ENCODE assay signal across 8 cellular contexts in the genomic region with DNA sequence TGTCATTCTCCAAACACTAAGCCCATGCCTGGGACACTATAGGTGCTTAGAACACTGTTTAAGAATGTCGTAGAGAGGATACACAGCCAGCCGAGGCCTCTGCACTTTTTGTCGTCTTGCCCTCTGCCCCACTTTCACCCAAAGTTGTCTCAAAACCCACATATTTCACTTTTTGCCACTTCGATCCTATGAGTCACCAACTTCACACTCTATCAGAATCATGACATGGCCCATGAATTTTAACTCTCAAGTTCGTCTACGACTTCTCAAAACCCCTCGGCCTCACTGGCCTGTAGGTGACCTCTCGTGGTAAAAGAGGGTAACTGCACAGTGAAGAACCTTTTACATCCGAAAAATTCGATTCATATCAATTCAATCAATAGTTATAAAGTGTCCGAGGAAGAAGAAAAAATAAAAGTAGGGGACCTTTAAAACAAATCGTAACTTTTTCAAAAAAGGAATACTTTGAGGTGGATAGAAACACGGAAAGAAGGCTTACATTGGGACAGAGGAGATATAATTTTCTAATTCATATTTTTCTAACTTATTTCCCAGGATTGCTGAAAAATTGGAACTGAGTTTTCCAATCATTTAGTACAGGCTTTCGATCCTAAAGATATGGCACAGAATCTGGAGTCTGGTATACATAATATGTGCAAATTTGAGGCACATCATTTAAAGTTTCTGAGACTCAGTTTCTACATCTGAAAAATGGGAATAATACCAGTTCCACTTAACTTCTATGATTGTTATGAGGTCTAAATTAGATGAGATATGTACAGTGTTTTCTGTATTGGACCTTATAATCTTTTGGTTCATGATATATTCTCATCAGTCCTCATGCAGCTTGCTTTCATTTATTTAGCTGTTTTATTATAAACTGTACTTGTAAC.
DNase-seq lines count a peak whose midpoint lies in the region; ATAC-seq and TF ChIP-seq lines count a peak whose summit lies in the region.

No MANE protein-coding gene starts in this region.

- H3K36me3 Mint-ChIP-seq in GM23338 (ENCODE audit: low read depth), result no peaks in the 10 kb centered on the region
- H3K36me3 Mint-ChIP-seq in stimulated activated memory B cell treated with anti-CD40 and anti-IgM and Interleukin-4, amounts not matched to agents 10 μg/mL and 1 μg/mL and 100 μg/mL, for 72 hours, result no peaks in the 10 kb centered on the region

- no peaks in the 10 kb centered on the region for H3F3A ChIP-seq in GM23338 (replicated peaks; ENCODE audit: low read depth)

- DNase-seq in NCI-H1105 (lab: John Stamatoyannopoulos, UW) (peak; percentile 5), NCI-H1105 treated with DMSO at 0.1 percent for 48 hours (lab: John Stamatoyannopoulos, UW) (no peak), GM23338 (ENCODE audit: low spot score) (peak; percentile 77), NCI-H345 treated with DMSO at 0.1 percent for 48 hours (lab: John Stamatoyannopoulos, UW; ENCODE audit: unreplicated experiment) (peak; percentile 15), body of pancreas (peak in 2 of 4 donors; percentile 22 to 31), iPS-NIHi11 (ENCODE audit: low spot score) (peak; percentile 66), T1000 (lab: John Stamatoyannopoulos, UW) (no peak)

- H3K36me3 ChIP-seq in GM23338 (ENCODE audit: insufficient read depth) (no peaks in the 10 kb centered on the region), body of pancreas (replicated peaks in 1 of 2; ENCODE audit: insufficient read depth in 1 of 2, low read depth in 2 of 2) (no peaks in the 10 kb centered on the region)

- no peaks in the 10 kb centered on the region for H3K79me2 ChIP-seq in GM23338 (replicated peaks; ENCODE audit: insufficient read depth)

- 20 to 22% methylated on average over 14 of the region's 14 CpGs for WGBS in body of pancreas, 2 donors

- H3K4me1 ChIP-seq in GM23338 (ENCODE audit: insufficient read depth) (no peaks in the 10 kb centered on the region), body of pancreas (no peaks in the 10 kb centered on the region)

- no peaks in the 10 kb centered on the region for H4K20me1 ChIP-seq in GM23338 (replicated peaks; ENCODE audit: insufficient read depth)

- H3K4me1 Mint-ChIP-seq in GM23338, result peaks cover 5% of the 10 kb centered on the region; the same call in 2 of the 3 replicates
- peaks cover 6% of the 10 kb centered on the region for H3K4me1 Mint-ChIP-seq in stimulated activated memory B cell treated with anti-CD40 and anti-IgM and Interleukin-4, amounts not matched to agents 10 μg/mL and 1 μg/mL and 100 μg/mL, for 72 hours

- H3K9me3 Mint-ChIP-seq in GM23338, result no peaks in the 10 kb centered on the region
- no peaks in the 10 kb centered on the region for H3K9me3 Mint-ChIP-seq in stimulated activated memory B cell treated with anti-CD40 and anti-IgM and Interleukin-4, amounts not matched to agents 10 μg/mL and 1 μg/mL and 100 μg/mL, for 72 hours

- H3K4me3 Mint-ChIP-seq in GM23338, result no peak overlapping the region
- H3K4me3 Mint-ChIP-seq in stimulated activated memory B cell treated with anti-CD40 and anti-IgM and Interleukin-4, amounts not matched to agents 10 μg/mL and 1 μg/mL and 100 μg/mL, for 72 hours, result no peak overlapping the region

- peak; percentile 89 to 96 for TF ChIP-seq CTCF in GM23338 (conservative IDR thresholded peaks at IDR 0.05; ENCODE audit: low read depth in 2 of 2)
- TF ChIP-seq CTCF in body of pancreas (IDR thresholded peaks at IDR 0.05), result peak; percentile 72 to 85 (median 80)

- TF ChIP-seq POLR2A in body of pancreas (IDR thresholded peaks at IDR 0.05), result no peak

- no peak overlapping the region for H3K27ac Mint-ChIP-seq in GM23338
- H3K27ac Mint-ChIP-seq in stimulated activated memory B cell treated with anti-CD40 and anti-IgM and Interleukin-4, amounts not matched to agents 10 μg/mL and 1 μg/mL and 100 μg/mL, for 72 hours, result no peak overlapping the region

- H3K27me3 ChIP-seq in GM23338 (ENCODE audit: insufficient read depth) (no peaks in the 10 kb centered on the region), body of pancreas (no peaks in the 10 kb centered on the region)

- no peaks in the 10 kb centered on the region for H3K9me2 ChIP-seq in GM23338 (ENCODE audit: insufficient read depth)

- H3K27me3 Mint-ChIP-seq in GM23338 (ENCODE audit: insufficient read depth, low read depth, poor library complexity), result no peaks in the 10 kb centered on the region
- H3K27me3 Mint-ChIP-seq in stimulated activated memory B cell treated with anti-CD40 and anti-IgM and Interleukin-4, amounts not matched to agents 10 μg/mL and 1 μg/mL and 100 μg/mL, for 72 hours, result peaks cover 38% of the 10 kb centered on the region

- peak; percentile 69 for ATAC-seq in GM23338
- ATAC-seq in body of pancreas, result no peak
- peak; percentile 31 for ATAC-seq in stimulated activated memory B cell treated with anti-CD40 and anti-IgM and Interleukin-4, amounts not matched to agents 10 μg/mL and 1 μg/mL and 100 μg/mL, for 72 hours

- intact Hi-C loops in body of pancreas (cut with DNase I), result no loop called here

- H3K4me3 ChIP-seq in GM23338, result no peak overlapping the region
- no peak overlapping the region for H3K4me3 ChIP-seq in body of pancreas

- no peak overlapping the region for H3K4me2 ChIP-seq in GM23338

- no peak overlapping the region for H2AFZ ChIP-seq in GM23338

- no peaks in the 10 kb centered on the region for H3K9me3 ChIP-seq in body of pancreas

- H3K27ac ChIP-seq in GM23338 (ENCODE audit: low read depth) (no peak overlapping the region), body of pancreas (no peak overlapping the region)

TF ChIP-seq in GM23338, 12 proteins besides CTCF, POLR2A, EP300 and RAD21 (continues in another document):
- TF ChIP-seq ZNF331 (CRISPR knock-in tag; IDR thresholded peaks at IDR 0.05; ENCODE audit: low read depth), result no peak
- no peak for TF ChIP-seq POLR2AphosphoS5 (IDR thresholded peaks at IDR 0.05; ENCODE audit: low read depth)
- TF ChIP-seq EZH2 (IDR thresholded peaks at IDR 0.05; ENCODE audit: low read depth, unreplicated experiment), result no peak
- TF ChIP-seq, protein P1, sequence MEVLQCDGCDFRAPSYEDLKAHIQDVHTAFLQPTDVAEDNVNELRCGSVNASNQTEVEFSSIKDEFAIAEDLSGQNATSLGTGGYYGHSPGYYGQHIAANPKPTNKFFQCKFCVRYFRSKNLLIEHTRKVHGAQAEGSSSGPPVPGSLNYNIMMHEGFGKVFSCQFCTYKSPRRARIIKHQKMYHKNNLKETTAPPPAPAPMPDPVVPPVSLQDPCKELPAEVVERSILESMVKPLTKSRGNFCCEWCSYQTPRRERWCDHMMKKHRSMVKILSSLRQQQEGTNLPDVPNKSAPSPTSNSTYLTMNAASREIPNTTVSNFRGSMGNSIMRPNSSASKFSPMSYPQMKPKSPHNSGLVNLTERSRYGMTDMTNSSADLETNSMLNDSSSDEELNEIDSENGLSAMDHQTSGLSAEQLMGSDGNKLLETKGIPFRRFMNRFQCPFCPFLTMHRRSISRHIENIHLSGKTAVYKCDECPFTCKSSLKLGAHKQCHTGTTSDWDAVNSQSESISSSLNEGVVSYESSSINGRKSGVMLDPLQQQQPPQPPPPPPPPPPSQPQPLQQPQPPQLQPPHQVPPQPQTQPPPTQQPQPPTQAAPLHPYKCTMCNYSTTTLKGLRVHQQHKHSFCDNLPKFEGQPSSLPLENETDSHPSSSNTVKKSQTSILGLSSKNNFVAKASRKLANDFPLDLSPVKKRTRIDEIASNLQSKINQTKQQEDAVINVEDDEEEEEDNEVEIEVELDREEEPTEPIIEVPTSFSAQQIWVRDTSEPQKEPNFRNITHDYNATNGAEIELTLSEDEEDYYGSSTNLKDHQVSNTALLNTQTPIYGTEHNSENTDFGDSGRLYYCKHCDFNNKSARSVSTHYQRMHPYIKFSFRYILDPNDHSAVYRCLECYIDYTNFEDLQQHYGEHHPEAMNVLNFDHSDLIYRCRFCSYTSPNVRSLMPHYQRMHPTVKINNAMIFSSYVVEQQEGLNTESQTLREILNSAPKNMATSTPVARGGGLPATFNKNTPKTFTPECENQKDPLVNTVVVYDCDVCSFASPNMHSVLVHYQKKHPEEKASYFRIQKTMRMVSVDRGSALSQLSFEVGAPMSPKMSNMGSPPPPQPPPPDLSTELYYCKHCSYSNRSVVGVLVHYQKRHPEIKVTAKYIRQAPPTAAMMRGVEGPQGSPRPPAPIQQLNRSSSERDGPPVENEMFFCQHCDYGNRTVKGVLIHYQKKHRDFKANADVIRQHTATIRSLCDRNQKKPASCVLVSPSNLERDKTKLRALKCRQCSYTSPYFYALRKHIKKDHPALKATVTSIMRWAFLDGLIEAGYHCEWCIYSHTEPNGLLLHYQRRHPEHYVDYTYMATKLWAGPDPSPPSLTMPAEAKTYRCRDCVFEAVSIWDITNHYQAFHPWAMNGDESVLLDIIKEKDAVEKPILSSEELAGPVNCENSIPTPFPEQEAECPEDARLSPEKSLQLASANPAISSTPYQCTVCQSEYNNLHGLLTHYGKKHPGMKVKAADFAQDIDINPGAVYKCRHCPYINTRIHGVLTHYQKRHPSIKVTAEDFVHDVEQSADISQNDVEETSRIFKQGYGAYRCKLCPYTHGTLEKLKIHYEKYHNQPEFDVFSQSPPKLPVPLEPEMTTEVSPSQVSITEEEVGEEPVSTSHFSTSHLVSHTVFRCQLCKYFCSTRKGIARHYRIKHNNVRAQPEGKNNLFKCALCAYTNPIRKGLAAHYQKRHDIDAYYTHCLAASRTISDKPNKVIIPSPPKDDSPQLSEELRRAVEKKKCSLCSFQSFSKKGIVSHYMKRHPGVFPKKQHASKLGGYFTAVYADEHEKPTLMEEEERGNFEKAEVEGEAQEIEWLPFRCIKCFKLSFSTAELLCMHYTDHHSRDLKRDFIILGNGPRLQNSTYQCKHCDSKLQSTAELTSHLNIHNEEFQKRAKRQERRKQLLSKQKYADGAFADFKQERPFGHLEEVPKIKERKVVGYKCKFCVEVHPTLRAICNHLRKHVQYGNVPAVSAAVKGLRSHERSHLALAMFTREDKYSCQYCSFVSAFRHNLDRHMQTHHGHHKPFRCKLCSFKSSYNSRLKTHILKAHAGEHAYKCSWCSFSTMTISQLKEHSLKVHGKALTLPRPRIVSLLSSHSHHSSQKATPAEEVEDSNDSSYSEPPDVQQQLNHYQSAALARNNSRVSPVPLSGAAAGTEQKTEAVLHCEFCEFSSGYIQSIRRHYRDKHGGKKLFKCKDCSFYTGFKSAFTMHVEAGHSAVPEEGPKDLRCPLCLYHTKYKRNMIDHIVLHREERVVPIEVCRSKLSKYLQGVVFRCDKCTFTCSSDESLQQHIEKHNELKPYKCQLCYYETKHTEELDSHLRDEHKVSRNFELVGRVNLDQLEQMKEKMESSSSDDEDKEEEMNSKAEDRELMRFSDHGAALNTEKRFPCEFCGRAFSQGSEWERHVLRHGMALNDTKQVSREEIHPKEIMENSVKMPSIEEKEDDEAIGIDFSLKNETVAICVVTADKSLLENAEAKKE (CRISPR knock-in tag; IDR thresholded peaks at IDR 0.05), result no peak
- no peak for TF ChIP-seq NANOG (IDR thresholded peaks at IDR 0.05; ENCODE audit: borderline replicate concordance)
- TF ChIP-seq CREB1 (CRISPR knock-in tag; IDR thresholded peaks at IDR 0.05; ENCODE audit: low read depth), result no peak
- TF ChIP-seq EZH2phosphoT487 (IDR thresholded peaks at IDR 0.05; ENCODE audit: unreplicated experiment), result no peak
- TF ChIP-seq STAT1 (IDR thresholded peaks at IDR 0.05; ENCODE audit: unreplicated experiment), result no peak
- TF ChIP-seq JUNB (IDR thresholded peaks at IDR 0.05; ENCODE audit: unreplicated experiment), result no peak
- TF ChIP-seq ZNF114 (CRISPR knock-in tag; IDR thresholded peaks at IDR 0.05), result no peak

Comparison
In these comparisons a context has a peak if more than half of its experiments do, and no peak if none do; other contexts are left out.
1. DNase-seq: peak in NCI-H1105 (single experiment), GM23338 (single experiment), NCI-H345 treated with DMSO at 0.1 percent for 48 hours (single experiment) and iPS-NIHi11 (single experiment); none in NCI-H1105 treated with DMSO at 0.1 percent for 48 hours (single experiment) and T1000 (single experiment).